10 cellular contexts compared by ENCODE assay signal in genomic region chr2:85577063-85577385, GRCh38. TPM values are rescaled to one million over a fixed set of nuclear protein-coding genes. Genes with fewer than 3 reads are reported as not detected.
A peak's percentile ranks its signal among the peaks of the same experiment; 100 is the strongest.
DNase-seq lines count a peak whose midpoint lies in the region; ATAC-seq and TF ChIP-seq lines count a peak whose summit lies in the region.
"Had no signal": no experiment of that assay in that cellular context is flagged by ENCODE, and none has a peak within 500 bp of the region (broad histone marks: within the 10 kb centered on the region; RNA-seq: fewer than 3 reads in every experiment).

No MANE protein-coding gene starts in this region.

- no peaks in the 10 kb centered on the region for H3K36me3 ChIP-seq in Panc1 (ENCODE audit: control insufficient read depth, insufficient read depth, low read length)

- H3K36me3 Mint-ChIP-seq in Calu3 (ENCODE audit: insufficient read depth, unreplicated experiment) (peaks cover 27% of the 10 kb centered on the region), progenitor cell of endocrine pancreas (ENCODE audit: insufficient read depth) (peaks cover 9% of the 10 kb centered on the region)

- H3K27me3 Mint-ChIP-seq in Calu3 (ENCODE audit: unreplicated experiment) (peaks cover 12% of the 10 kb centered on the region), progenitor cell of endocrine pancreas (no peaks in the 10 kb centered on the region)

- H3K27ac ChIP-seq in Panc1 (ENCODE audit: low read length), result peak overlapping the region; percentile 89

- CTCF ChIA-PET in Calu3 (lab: Charles Lee) (interaction anchor here (0.7 to 2.6 kb wide), 7 partner anchors 18 to 331 kb away, joined by 4 to 11 read pairs (median 7); partner anchors contain the start of gene RNF181), Panc1 (lab: Charles Lee) (no interaction called here), HEK293T (lab: Yijun Ruan, JAX) (interaction anchor here (0.6 kb wide), 1 partner anchor 37 kb away, joined by 4 read pairs; no protein-coding TSS in a partner anchor)

- H3K9me3 Mint-ChIP-seq in Calu3 (ENCODE audit: low read depth, unreplicated experiment), result no peaks in the 10 kb centered on the region
- no peaks in the 10 kb centered on the region for H3K9me3 Mint-ChIP-seq in progenitor cell of endocrine pancreas (ENCODE audit: low read depth)

- no peaks in the 10 kb centered on the region for H3K27me3 ChIP-seq in Panc1 (ENCODE audit: control insufficient read depth, insufficient read depth, low read length)

- no peaks in the 10 kb centered on the region for H3K9me3 ChIP-seq in Panc1 (ENCODE audit: control insufficient read depth, insufficient read depth, low read depth, low read length)

- BruUV-seq in Calu3 (replicated peaks; lab: Mats Ljungman, UMichigan) (no TSS peak), Panc1 (replicated peaks; lab: Mats Ljungman, UMichigan) (no TSS peak)

- no peak for TF ChIP-seq CTCF in Calu3 (IDR thresholded peaks at IDR 0.05; ENCODE audit: unreplicated experiment)
- TF ChIP-seq CTCF in Panc1 (IDR thresholded peaks at IDR 0.05), result no peak
- no peak for TF ChIP-seq CTCF in epithelial cell of proximal tubule (conservative IDR thresholded peaks at IDR 0.05; ENCODE audit: low read depth, low read length)
- TF ChIP-seq CTCF in progenitor cell of endocrine pancreas (IDR thresholded peaks at IDR 0.05; ENCODE audit: unreplicated experiment), result no peak

- H3K4me1 ChIP-seq in Panc1 (ENCODE audit: control insufficient read depth, insufficient read depth, low read length), result peaks cover 27% of the 10 kb centered on the region

- H3K4me1 Mint-ChIP-seq in Calu3 (ENCODE audit: low read depth, unreplicated experiment) (peaks cover 27% of the 10 kb centered on the region), progenitor cell of endocrine pancreas (ENCODE audit: low read depth) (peaks cover 27% of the 10 kb centered on the region)

- H3K27ac Mint-ChIP-seq in Calu3 (ENCODE audit: unreplicated experiment) (peak overlapping the region; percentile 70), progenitor cell of endocrine pancreas (peak overlapping the region; percentile 96)

- H3K4me3 ChIP-seq in Panc1 (ENCODE audit: low read depth in 2 of 2, low read length in 2 of 2) (peak overlapping the region; percentile 49 to 66), epithelial cell of proximal tubule (ENCODE audit: low read depth, low read length) (peak overlapping the region; percentile 81)

- intact Hi-C loops in Calu3 (cut with micrococcal nuclease; ENCODE audit: unreplicated experiment) (no loop called here), Panc1 (cut with micrococcal nuclease; ENCODE audit: unreplicated experiment) (no loop called here)

- POLR2A ChIA-PET in Panc1 (lab: Charles Lee) (interaction anchor here (0.6 to 0.7 kb wide), 2 partner anchors 80 to 421 kb away, joined by 9 to 25 read pairs; no protein-coding TSS in a partner anchor), HEK293T (lab: Yijun Ruan, JAX) (interaction anchor here (1.2 to 3.0 kb wide), 2 partner anchors 18 to 158 kb away, joined by 4 to 14 read pairs; partner anchors contain the start of gene RNF181)

- DNase-seq in Calu3, result no peak
- no peak for DNase-seq in Panc1 (ENCODE audit: low read depth, low spot score)
- no peak for DNase-seq in epithelial cell of proximal tubule (ENCODE audit: low read depth)
- no peak for DNase-seq in progenitor cell of endocrine pancreas (ENCODE audit: low spot score, unreplicated experiment)
- no peak for DNase-seq in NCI-H1417 treated with DMSO at 0.1 percent for 48 hours (lab: John Stamatoyannopoulos, UW)
- DNase-seq in HEK293T (ENCODE audit: extremely low spot score), result no peak
- DNase-seq: cerebellar nuclear complex, NCI-H345 had no signal

- H3K4me3 Mint-ChIP-seq in Calu3 (ENCODE audit: low read depth, unreplicated experiment) (peak overlapping the region; percentile 88), progenitor cell of endocrine pancreas (ENCODE audit: low read depth) (peak overlapping the region; percentile 86)

- in situ Hi-C loops in Panc1 (cut with HindIII; ENCODE audit: low pct_unique_long_range_greater_than_20kb, low sequenced_read_pairs), result no loop called here

- no peak for ATAC-seq in Panc1
- ATAC-seq in HG03045 (IDR thresholded peaks at IDR 0.05; ENCODE audit: unreplicated experiment), result no peak
- ATAC-seq in HG02678 (IDR thresholded peaks at IDR 0.05; ENCODE audit: unreplicated experiment), result no peak

TF ChIP-seq in HEK293T, 16 proteins besides CTCF, POLR2A, EP300 and RAD21:
- TF ChIP-seq PKNOX1 (IDR thresholded peaks at IDR 0.05) (no peak), ELF4 (IDR thresholded peaks at IDR 0.05) (no peak), ZNF384 (IDR thresholded peaks at IDR 0.05) (no peak), FOXK2 (IDR thresholded peaks at IDR 0.05) (no peak), ARNT (IDR thresholded peaks at IDR 0.05) (no peak), SP1 (IDR thresholded peaks at IDR 0.05) (no peak), FOXA1 (IDR thresholded peaks at IDR 0.05) (no peak), CTBP1 (IDR thresholded peaks at IDR 0.05; ENCODE audit: borderline replicate concordance) (no peak), HDGF (IDR thresholded peaks at IDR 0.05; ENCODE audit: borderline replicate concordance) (no peak), NFRKB (IDR thresholded peaks at IDR 0.05) (no peak), BHLHE40 (IDR thresholded peaks at IDR 0.05; ENCODE audit: borderline replicate concordance) (no peak), LEF1 (IDR thresholded peaks at IDR 0.05; ENCODE audit: borderline replicate concordance) (no peak), FOXM1 (IDR thresholded peaks at IDR 0.05; ENCODE audit: borderline replicate concordance) (no peak), L3MBTL2 (conservative IDR thresholded peaks at IDR 0.05) (no peak), TARDBP (IDR thresholded peaks at IDR 0.05) (no peak), SUZ12 (IDR thresholded peaks at IDR 0.05) (no peak)

RNA-seq across cellular contexts. Expression of gene VAMP8, which starts 0.4 kb away (rescaled TPM):
- total RNA-seq in Calu3 (2022), result 90.8 and 107 TPM in 2 replicates
- total RNA-seq in Panc1 (2021; ENCODE audit: unreplicated experiment), result 93.2 TPM
- 113 TPM for polyA plus RNA-seq in Panc1 (2012; ENCODE audit: insufficient read length)
- 86.5 and 152 TPM in 2 replicates for total RNA-seq in epithelial cell of proximal tubule
- total RNA-seq in progenitor cell of endocrine pancreas, result 71.3 and 76.0 TPM in 2 replicates

RNA-seq across cellular contexts. Expression of gene VAMP5, which starts 7.2 kb away (rescaled TPM):
- total RNA-seq in Calu3 (2022) (10.0 and 10.1 TPM in 2 replicates), Panc1 (2021; ENCODE audit: unreplicated experiment) (21.3 TPM), epithelial cell of proximal tubule (25.0 and 28.9 TPM in 2 replicates), progenitor cell of endocrine pancreas (4.2 TPM in 2 replicates)
- 47.7 TPM for polyA plus RNA-seq in Panc1 (2012; ENCODE audit: insufficient read length)

RNA-seq across cellular contexts. Expression of gene GGCX, which starts 15.7 kb away (rescaled TPM):
- total RNA-seq in Calu3 (2022) (66.2 and 67.7 TPM in 2 replicates), Panc1 (2021; ENCODE audit: unreplicated experiment) (64.1 TPM), epithelial cell of proximal tubule (35.1 and 58.2 TPM in 2 replicates), progenitor cell of endocrine pancreas (69.2 TPM in 2 replicates)
- polyA plus RNA-seq in Panc1 (2012; ENCODE audit: insufficient read length), result 44.9 TPM

RNA-seq across cellular contexts. Expression of gene RNF181, which starts 18.5 kb away (rescaled TPM):
- total RNA-seq in Calu3 (2022) (101 and 102 TPM in 2 replicates), Panc1 (2021; ENCODE audit: unreplicated experiment) (156 TPM), epithelial cell of proximal tubule (187 and 280 TPM in 2 replicates), progenitor cell of endocrine pancreas (82.3 and 85.7 TPM in 2 replicates)
- polyA plus RNA-seq in Panc1 (2012; ENCODE audit: insufficient read length), result 365 TPM

RNA-seq across cellular contexts. Expression of gene TMEM150A, which starts 25.5 kb away (rescaled TPM):
- total RNA-seq in Calu3 (2022), result 12.1 and 13.3 TPM in 2 replicates
- 30.4 TPM for total RNA-seq in Panc1 (2021; ENCODE audit: unreplicated experiment)
- 46.2 TPM for polyA plus RNA-seq in Panc1 (2012; ENCODE audit: insufficient read length)
- 4.8 and 7.4 TPM in 2 replicates for total RNA-seq in epithelial cell of proximal tubule
- 24.9 and 26.0 TPM in 2 replicates for total RNA-seq in progenitor cell of endocrine pancreas
